ENCODE assay signal across 8 cellular contexts in genomic region chr14:104978774-104979691, GRCh38. TPM values are rescaled to one million over a fixed set of nuclear protein-coding genes. Genes with fewer than 3 reads are reported as not detected.
DNase-seq lines count a peak whose midpoint lies in the region; ATAC-seq and TF ChIP-seq lines count a peak whose summit lies in the region.

No MANE protein-coding gene starts in this region.

- H3K36me3 ChIP-seq in BJ (ENCODE audit: control insufficient read depth, insufficient read depth, low read length) (no peaks in the 10 kb centered on the region), PC-3 (ENCODE audit: low read depth, low read length) (no peaks in the 10 kb centered on the region), fibroblast of lung (ENCODE audit: control insufficient read depth, insufficient read depth, low read length) (no peaks in the 10 kb centered on the region), neural progenitor cell (no peaks in the 10 kb centered on the region)

- H3K4me3 Mint-ChIP-seq in neural progenitor cell, result peak overlapping the region; percentile 65

- H3K4me2 ChIP-seq in PC-3 (ENCODE audit: low read length) (peak overlapping the region; percentile 87), fibroblast of lung (ENCODE audit: extremely low read depth, insufficient read depth, low read length) (peak overlapping the region; percentile 41), neural progenitor cell (peak overlapping the region; percentile 76)

- no peaks in the 10 kb centered on the region for H3F3A ChIP-seq in PC-3 (ENCODE audit: low read length, unreplicated experiment)
- no peaks in the 10 kb centered on the region for H3F3A ChIP-seq in neural progenitor cell (ENCODE audit: low read depth)

- no peaks in the 10 kb centered on the region for H3K9me3 Mint-ChIP-seq in neural progenitor cell

- H3K27ac Mint-ChIP-seq in neural progenitor cell, result no peak overlapping the region

- ATAC-seq in PC-3, result no peak

- POLR2A ChIA-PET in BJ (lab: Charles Lee), result no interaction called here
- POLR2A ChIA-PET in PC-3 (lab: Charles Lee; ENCODE audit: unreplicated experiment), result interaction anchor here (0.5 to 0.7 kb wide), 4 partner anchors 10 to 42 kb away, joined by 3 to 5 read pairs (median 4); no protein-coding TSS in a partner anchor

- peak overlapping the region; percentile 65 for H2AFZ ChIP-seq in PC-3 (ENCODE audit: low read length)
- H2AFZ ChIP-seq in fibroblast of lung (ENCODE audit: low read length), result no peak overlapping the region
- no peak overlapping the region for H2AFZ ChIP-seq in neural progenitor cell (replicated peaks)

- peaks cover 30% of the 10 kb centered on the region for H3K79me2 ChIP-seq in PC-3 (ENCODE audit: low read length)
- H3K79me2 ChIP-seq in fibroblast of lung (ENCODE audit: control insufficient read depth, insufficient read depth, low read length), result no peaks in the 10 kb centered on the region
- no peaks in the 10 kb centered on the region for H3K79me2 ChIP-seq in neural progenitor cell (ENCODE audit: low read depth)

- no peaks in the 10 kb centered on the region for H4K20me1 ChIP-seq in PC-3 (ENCODE audit: low read length)
- no peaks in the 10 kb centered on the region for H4K20me1 ChIP-seq in fibroblast of lung (ENCODE audit: control insufficient read depth, extremely low read depth, insufficient read depth, low read length)
- peaks cover 28% of the 10 kb centered on the region for H4K20me1 ChIP-seq in neural progenitor cell (ENCODE audit: low read depth)

- H3K27me3 ChIP-seq in BJ (ENCODE audit: control insufficient read depth, insufficient read depth, low read length) (no peaks in the 10 kb centered on the region), PC-3 (ENCODE audit: low read length) (no peaks in the 10 kb centered on the region), fibroblast of lung (ENCODE audit: control insufficient read depth, insufficient read depth, low read length) (no peaks in the 10 kb centered on the region), neural progenitor cell (peaks cover 55% of the 10 kb centered on the region)

- no TSS peak for BruUV-seq in PC-3 (replicated peaks; lab: Mats Ljungman, UMichigan)

- peaks cover 27% of the 10 kb centered on the region for H3K4me1 Mint-ChIP-seq in neural progenitor cell

- CTCF ChIA-PET in BJ (lab: Yijun Ruan, JAX) (interaction anchor here (1.1 to 2.1 kb wide), 2 partner anchors 46 to 66 kb away, joined by 3 to 17 read pairs; no protein-coding TSS in a partner anchor), PC-3 (lab: Charles Lee) (no interaction called here)

- H3K9me3 ChIP-seq in PC-3 (ENCODE audit: low read length), result no peaks in the 10 kb centered on the region
- no peaks in the 10 kb centered on the region for H3K9me3 ChIP-seq in fibroblast of lung (ENCODE audit: control insufficient read depth, insufficient read depth, low read depth, low read length)
- no peaks in the 10 kb centered on the region for H3K9me3 ChIP-seq in neural progenitor cell (ENCODE audit: low read depth)

- intact Hi-C loops in PC-3 (cut with micrococcal nuclease), result no loop called here

- H3K4me3 ChIP-seq in BJ (ENCODE audit: low read depth, low read length) (peak overlapping the region; percentile 39), PC-3 (ENCODE audit: low read length) (peak overlapping the region; percentile 49), fibroblast of lung (replicated peaks in 1 of 4; ENCODE audit: control extremely low read depth in 1 of 4, insufficient read depth in 1 of 4, low read depth in 3 of 4, low read length in 4 of 4) (peak overlapping the region in 2 of 4 experiments; percentile 37 to 42), neural progenitor cell (peak overlapping the region; percentile 42)

- H3K36me3 Mint-ChIP-seq in neural progenitor cell, result no peaks in the 10 kb centered on the region

- no peak overlapping the region for H3K9ac ChIP-seq in PC-3 (ENCODE audit: low read length)
- H3K9ac ChIP-seq in fibroblast of lung (ENCODE audit: insufficient read depth, low read length), result no peak overlapping the region
- no peak overlapping the region for H3K9ac ChIP-seq in neural progenitor cell

- peaks cover 48% of the 10 kb centered on the region for H3K4me1 ChIP-seq in PC-3 (ENCODE audit: insufficient read depth, low read length)
- H3K4me1 ChIP-seq in fibroblast of lung (ENCODE audit: control insufficient read depth, extremely low read depth, insufficient read depth, low read length), result peaks cover 20% of the 10 kb centered on the region
- H3K4me1 ChIP-seq in neural progenitor cell, result peaks cover 8% of the 10 kb centered on the region

- DNase-seq in BJ (ENCODE audit: low read depth) (no peak), PC-3 (no peak), fibroblast of lung (ENCODE audit: low read depth in 2 of 2) (no peak), neural progenitor cell (ENCODE audit: low spot score) (peak; percentile 40), medulla oblongata (ENCODE audit: extremely low spot score) (no peak), UCSD-AML1 (lab: John Stamatoyannopoulos, UW; ENCODE audit: unreplicated experiment) (no peak), EL (no peak), T1000 (lab: John Stamatoyannopoulos, UW) (no peak)

- H3K9me2 ChIP-seq in PC-3 (replicated peaks; ENCODE audit: low read length), result no peaks in the 10 kb centered on the region

- peaks cover 26% of the 10 kb centered on the region for H3K27me3 Mint-ChIP-seq in neural progenitor cell (ENCODE audit: insufficient read depth, low read depth)

- no peak overlapping the region for H3K27ac ChIP-seq in PC-3 (ENCODE audit: low read length)
- H3K27ac ChIP-seq in fibroblast of lung (ENCODE audit: insufficient read depth, low read length), result no peak overlapping the region
- no peak overlapping the region for H3K27ac ChIP-seq in neural progenitor cell

- no peak for TF ChIP-seq CTCF in BJ (IDR thresholded peaks at IDR 0.05; ENCODE audit: insufficient read depth, low read depth, low read length)
- no peak for TF ChIP-seq CTCF in PC-3 (conservative IDR thresholded peaks at IDR 0.05; ENCODE audit: low read depth, low read length)
- no peak for TF ChIP-seq CTCF in fibroblast of lung (conservative IDR thresholded peaks at IDR 0.05 in 1 of 2, IDR thresholded peaks at IDR 0.05 in 1 of 2; ENCODE audit: low read depth in 1 of 2, low read length in 2 of 2)
- no peak for TF ChIP-seq CTCF in neural progenitor cell (IDR thresholded peaks at IDR 0.05)

RNA-seq across cellular contexts. Expression of gene AHNAK2, which starts 0.9 kb away (rescaled TPM):
- polyA plus RNA-seq in BJ (2011; rRNA removed) (6.5 and 6.6 TPM in 2 replicates), fibroblast of lung (6.6 and 30.5 TPM in 2 replicates)
- 21.9 and 25.9 TPM in 2 replicates for polyA minus RNA-seq in BJ (2011; rRNA and poly(A)+ RNA removed)
- total RNA-seq in PC-3 (2014; rRNA removed) (25.0 and 31.1 TPM in 2 replicates), fibroblast of lung (47.8 and 106 TPM in 2 replicates), neural progenitor cell (ENCODE audit: low replicate concordance) (0.77 and 1.3 TPM in 2 replicates)
- polyA plus RNA-seq in fibroblast of lung (2012), result 19.4 and 61.0 TPM in 2 replicates
- 42.9 and 144 TPM in 2 replicates for polyA minus RNA-seq in fibroblast of lung (ENCODE audit: low replicate concordance)

RNA-seq across cellular contexts. Expression of gene CLBA1, which starts 6.6 kb away (rescaled TPM):
- 4.5 and 5.9 TPM in 2 replicates for polyA plus RNA-seq in BJ (2011; rRNA removed)
- polyA minus RNA-seq in BJ (2011; rRNA and poly(A)+ RNA removed), result 2.6 and 4.0 TPM in 2 replicates
- total RNA-seq in PC-3 (2014; rRNA removed), result 19.2 and 27.5 TPM in 2 replicates
- 8.0 and 11.7 TPM in 2 replicates for total RNA-seq in fibroblast of lung
- polyA plus RNA-seq in fibroblast of lung, result 3.8 and 11.3 TPM in 2 replicates
- polyA plus RNA-seq in fibroblast of lung (2012), result 4.1 and 10.7 TPM in 2 replicates
- 3.0 and 5.8 TPM in 2 replicates for polyA minus RNA-seq in fibroblast of lung (ENCODE audit: low replicate concordance)
- total RNA-seq in neural progenitor cell (ENCODE audit: low replicate concordance), result 8.5 and 10.8 TPM in 2 replicates

RNA-seq across cellular contexts. Expression of gene CDCA4, which starts 41.9 kb away (rescaled TPM):
- polyA plus RNA-seq in BJ (2011; rRNA removed) (13.3 and 16.6 TPM in 2 replicates), fibroblast of lung (8.0 and 19.5 TPM in 2 replicates)
- 8.7 and 10.7 TPM in 2 replicates for polyA minus RNA-seq in BJ (2011; rRNA and poly(A)+ RNA removed)
- total RNA-seq in PC-3 (2014; rRNA removed) (113 and 133 TPM in 2 replicates), fibroblast of lung (7.9 and 8.0 TPM in 2 replicates), neural progenitor cell (ENCODE audit: low replicate concordance) (56.6 and 102 TPM in 2 replicates)
- 9.1 and 21.3 TPM in 2 replicates for polyA plus RNA-seq in fibroblast of lung (2012)
- polyA minus RNA-seq in fibroblast of lung (ENCODE audit: low replicate concordance), result 8.1 and 23.3 TPM in 2 replicates

RNA-seq across cellular contexts. Expression of gene PLD4, which starts 54.4 kb away (rescaled TPM):
- polyA plus RNA-seq in BJ (2011; rRNA removed), result 0.02 and 0.05 TPM in 2 replicates
- 0.05 and 0.28 TPM in 2 replicates for polyA minus RNA-seq in BJ (2011; rRNA and poly(A)+ RNA removed)
- 0.04 TPM in 1 of 2 replicates, not detected in the other for total RNA-seq in PC-3 (2014; rRNA removed)
- under 0.01 and 0.17 TPM in 2 replicates for total RNA-seq in fibroblast of lung
- polyA plus RNA-seq in fibroblast of lung, result 0.02 TPM in 1 of 2 replicates, not detected in the other
- 0.27 TPM in 1 of 2 replicates, not detected in the other for polyA plus RNA-seq in fibroblast of lung (2012)
- 0.89 TPM in 1 of 2 replicates, not detected in the other for polyA minus RNA-seq in fibroblast of lung (ENCODE audit: low replicate concordance)
- not detected in 2 replicates for total RNA-seq in neural progenitor cell (ENCODE audit: low replicate concordance)

Comparison
In these comparisons a context has a peak if more than half of its experiments do, and no peak if none do; other contexts are left out.
1. RNA of gene AHNAK2, which starts 0.9 kb away (total RNA-seq): 47.8 to 106 TPM in fibroblast of lung and 25.0 to 31.1 TPM in PC-3; 0.77 to 1.3 TPM in neural progenitor cell; every median in the first group is over 10 times any median in the second.
2. Peak in every context shown above with its lines, with median percentiles within 50 percentile points of each other: H3K4me2 ChIP-seq.